In genomic region chr5:64190562-64191306, GRCh38 we compare ENCODE assay signal across 10 cellular contexts. TPM values are rescaled to one million over a fixed set of nuclear protein-coding genes. Genes with fewer than 3 reads are reported as not detected.
"Had no signal": no experiment of that assay in that cellular context is flagged by ENCODE, and none has a peak within 500 bp of the region (broad histone marks: within the 10 kb centered on the region; RNA-seq: fewer than 3 reads in every experiment).

No MANE protein-coding gene starts in this region.

- H3K27me3 Mint-ChIP-seq: activated CD4-positive, alpha-beta T cell treated with anti-CD3 and anti-CD28 coated beads, Interleukin-2, amount 10 ng/mL, durations not matched to agents 24 days and 14 days; activated naive CD4-positive, alpha-beta T cell treated with anti-CD3 and anti-CD28 coated beads, Interleukin-2, amount 10 ng/mL, durations not matched to agents 7 days and 5 days; stimulated activated naive CD8-positive, alpha-beta T cell treated with anti-CD3 and anti-CD28 coated beads, Interleukin-15, Interleukin-2, amounts not matched to agents 100 ng/mL and 50 ng/mL, for 24 hours had no signal

- H3K4me3 Mint-ChIP-seq: activated CD4-positive, alpha-beta T cell treated with anti-CD3 and anti-CD28 coated beads, Interleukin-2, amount 10 ng/mL, durations not matched to agents 24 days and 14 days; activated naive CD4-positive, alpha-beta T cell treated with anti-CD3 and anti-CD28 coated beads, Interleukin-2, amount 10 ng/mL, durations not matched to agents 7 days and 5 days; stimulated activated naive CD8-positive, alpha-beta T cell treated with anti-CD3 and anti-CD28 coated beads, Interleukin-15, Interleukin-2, amounts not matched to agents 100 ng/mL and 50 ng/mL, for 24 hours; WTC11 had no signal

- H3K36me3 Mint-ChIP-seq: activated naive CD4-positive, alpha-beta T cell treated with anti-CD3 and anti-CD28 coated beads, Interleukin-2, amount 10 ng/mL, durations not matched to agents 7 days and 5 days; WTC11 had no signal

- H3K4me1 Mint-ChIP-seq: activated CD4-positive, alpha-beta T cell treated with anti-CD3 and anti-CD28 coated beads, Interleukin-2, amount 10 ng/mL, durations not matched to agents 24 days and 14 days; activated naive CD4-positive, alpha-beta T cell treated with anti-CD3 and anti-CD28 coated beads, Interleukin-2, amount 10 ng/mL, durations not matched to agents 7 days and 5 days; WTC11 had no signal

- DNase-seq: activated CD4-positive, alpha-beta T cell treated with anti-CD3 and anti-CD28 coated beads, Interleukin-2, amount 10 ng/mL, durations not matched to agents 24 days and 14 days; activated naive CD4-positive, alpha-beta T cell treated with anti-CD3 and anti-CD28 coated beads, Interleukin-2, amount 10 ng/mL, durations not matched to agents 7 days and 5 days; adrenal gland; effector CD8-positive, alpha-beta T cell; gastrocnemius medialis; kidney; ovary; stimulated activated CD4-positive, alpha-beta T cell treated with anti-CD3 and anti-CD28 coated beads, Interleukin-4, amount 100 ng/mL, for 24 hours had no signal

- ATAC-seq: gastrocnemius medialis, WTC11 had no signal

- H3K9me3 Mint-ChIP-seq: activated CD4-positive, alpha-beta T cell treated with anti-CD3 and anti-CD28 coated beads, Interleukin-2, amount 10 ng/mL, durations not matched to agents 24 days and 14 days; activated naive CD4-positive, alpha-beta T cell treated with anti-CD3 and anti-CD28 coated beads, Interleukin-2, amount 10 ng/mL, durations not matched to agents 7 days and 5 days; stimulated activated naive CD8-positive, alpha-beta T cell treated with anti-CD3 and anti-CD28 coated beads, Interleukin-15, Interleukin-2, amounts not matched to agents 100 ng/mL and 50 ng/mL, for 24 hours; WTC11 had no signal

- H3K27ac Mint-ChIP-seq: activated CD4-positive, alpha-beta T cell treated with anti-CD3 and anti-CD28 coated beads, Interleukin-2, amount 10 ng/mL, durations not matched to agents 24 days and 14 days; activated naive CD4-positive, alpha-beta T cell treated with anti-CD3 and anti-CD28 coated beads, Interleukin-2, amount 10 ng/mL, durations not matched to agents 7 days and 5 days; stimulated activated naive CD8-positive, alpha-beta T cell treated with anti-CD3 and anti-CD28 coated beads, Interleukin-15, Interleukin-2, amounts not matched to agents 100 ng/mL and 50 ng/mL, for 24 hours; WTC11 had no signal

RNA-seq across cellular contexts. Expression of gene RNF180, which starts 25.1 kb away (rescaled TPM):
- total RNA-seq: activated CD4-positive, alpha-beta T cell treated with anti-CD3 and anti-CD28 coated beads, Interleukin-2, amount 10 ng/mL, durations not matched to agents 24 days and 14 days had no signal
